In the genomic region with DNA sequence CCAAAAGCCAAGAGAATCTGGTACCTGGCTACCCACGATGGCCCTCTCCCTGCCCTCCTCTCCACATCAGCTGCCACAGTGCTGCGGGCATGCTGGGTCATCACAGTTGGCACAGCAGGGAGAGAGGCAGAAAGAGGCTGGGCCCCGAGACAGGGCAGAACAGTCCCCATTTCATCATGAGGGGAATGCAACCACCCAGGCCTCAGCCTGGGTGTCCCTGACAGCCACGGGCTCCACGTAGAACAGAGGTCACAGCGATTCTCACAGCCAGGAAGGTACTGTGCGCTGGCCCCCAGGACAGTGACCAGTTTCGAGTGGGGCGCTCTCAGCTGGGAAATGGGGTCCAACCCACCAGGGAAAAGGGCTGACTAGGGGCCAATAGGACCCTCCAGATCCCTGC, we compare ENCODE assay signal across 19 cellular contexts. TPM values are rescaled to one million over a fixed set of nuclear protein-coding genes. Genes with fewer than 3 reads are reported as not detected.
"Had no signal": no experiment of that assay in that cellular context is flagged by ENCODE, and none has a peak within 500 bp of the region (broad histone marks: within the 10 kb centered on the region; RNA-seq: fewer than 3 reads in every experiment).

No MANE protein-coding gene starts in this region.

- H3K9me3 Mint-ChIP-seq: natural killer cell; neural crest cell; stimulated activated effector memory CD8-positive, alpha-beta T cell treated with anti-CD3 and anti-CD28 coated beads, Interleukin-12 subunit alpha, Interleukin-12 subunit beta, amount 100 ng/mL, for 72 hours had no signal

- H3K4me1 ChIP-seq: uterus had no signal

- H3K36me3 Mint-ChIP-seq: natural killer cell; stimulated activated effector memory CD8-positive, alpha-beta T cell treated with anti-CD3 and anti-CD28 coated beads, Interleukin-12 subunit alpha, Interleukin-12 subunit beta, amount 100 ng/mL, for 72 hours had no signal

- DNase-seq: effector memory CD4-positive, alpha-beta T cell; islet precursor cell; left lung; mesendoderm; natural killer cell; nucleus accumbens; ovary; stimulated activated CD4-positive, alpha-beta T cell treated with anti-CD3 and anti-CD28 coated beads, Interleukin-4, amount 100 ng/mL, for 1 hour; stimulated activated naive CD8-positive, alpha-beta T cell treated with anti-CD3 and anti-CD28 coated beads, Interleukin-15, Interleukin-2, amounts not matched to agents 100 U/mL and 50 U/mL, for 24 hours; uterus had no signal

- H3K36me3 ChIP-seq: heart right ventricle, left lung, ovary, suprapubic skin, thyroid gland, upper lobe of left lung, uterus had no signal

- H3K4me3 ChIP-seq: heart right ventricle, left lung, lung, ovary, suprapubic skin, thyroid gland, upper lobe of left lung, uterus had no signal

- H3K27ac ChIP-seq: left lung, ovary, suprapubic skin, thyroid gland, uterus had no signal

- H3K27me3 ChIP-seq: heart right ventricle, left lung, ovary, suprapubic skin, thyroid gland, upper lobe of left lung, uterus had no signal

- H3K27ac Mint-ChIP-seq: natural killer cell; stimulated activated effector memory CD8-positive, alpha-beta T cell treated with anti-CD3 and anti-CD28 coated beads, Interleukin-12 subunit alpha, Interleukin-12 subunit beta, amount 100 ng/mL, for 72 hours had no signal

- H3K4me3 Mint-ChIP-seq: natural killer cell; neural crest cell; stimulated activated effector memory CD8-positive, alpha-beta T cell treated with anti-CD3 and anti-CD28 coated beads, Interleukin-12 subunit alpha, Interleukin-12 subunit beta, amount 100 ng/mL, for 72 hours had no signal

- H3K4me1 Mint-ChIP-seq: stimulated activated effector memory CD8-positive, alpha-beta T cell treated with anti-CD3 and anti-CD28 coated beads, Interleukin-12 subunit alpha, Interleukin-12 subunit beta, amount 100 ng/mL, for 72 hours had no signal

- H3K9me3 ChIP-seq: heart right ventricle, left lung, ovary, suprapubic skin, thyroid gland, upper lobe of left lung, uterus had no signal

RNA-seq across cellular contexts. Expression of gene LIPC, which starts 6.3 kb away (rescaled TPM):
- total RNA-seq: esophagus mucosa, frontal cortex, neural crest cell had no signal
